Comparison of ENCODE assay signal across 1 cellular context in the genomic region with DNA sequence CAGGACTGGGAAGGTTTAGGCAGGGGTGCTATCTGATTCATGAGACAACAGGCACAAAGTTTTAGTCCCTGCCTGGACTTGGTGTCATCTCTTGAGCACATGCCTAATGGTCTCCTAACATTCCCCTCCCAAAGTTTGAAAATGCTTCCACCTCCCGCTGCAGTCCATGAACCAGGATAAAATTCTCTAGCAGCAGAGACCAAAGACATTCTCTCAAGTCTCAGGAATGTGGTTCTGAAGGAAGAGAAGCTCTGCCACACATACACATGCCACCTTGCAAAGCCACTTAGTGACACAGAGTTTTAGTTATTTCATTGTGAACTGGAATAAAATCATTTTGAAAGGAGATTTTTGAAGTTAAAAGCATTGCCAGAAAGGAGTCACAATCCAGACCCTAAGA.
TF ChIP-seq lines count a peak whose summit lies in the region.

No MANE protein-coding gene starts in this region.

TF ChIP-seq in SK-N-SH treated with all-trans-retinoic acid at 6 μM for 48 hours, 23 proteins besides CTCF, POLR2A, EP300 and RAD21 (continued from another document):
- TF ChIP-seq, protein P1, sequence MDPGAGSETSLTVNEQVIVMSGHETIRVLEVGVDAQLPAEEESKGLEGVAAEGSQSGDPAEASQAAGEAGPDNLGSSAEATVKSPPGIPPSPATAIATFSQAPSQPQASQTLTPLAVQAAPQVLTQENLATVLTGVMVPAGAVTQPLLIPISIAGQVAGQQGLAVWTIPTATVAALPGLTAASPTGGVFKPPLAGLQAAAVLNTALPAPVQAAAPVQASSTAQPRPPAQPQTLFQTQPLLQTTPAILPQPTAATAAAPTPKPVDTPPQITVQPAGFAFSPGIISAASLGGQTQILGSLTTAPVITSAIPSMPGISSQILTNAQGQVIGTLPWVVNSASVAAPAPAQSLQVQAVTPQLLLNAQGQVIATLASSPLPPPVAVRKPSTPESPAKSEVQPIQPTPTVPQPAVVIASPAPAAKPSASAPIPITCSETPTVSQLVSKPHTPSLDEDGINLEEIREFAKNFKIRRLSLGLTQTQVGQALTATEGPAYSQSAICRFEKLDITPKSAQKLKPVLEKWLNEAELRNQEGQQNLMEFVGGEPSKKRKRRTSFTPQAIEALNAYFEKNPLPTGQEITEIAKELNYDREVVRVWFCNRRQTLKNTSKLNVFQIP (CRISPR knock-in tag; IDR thresholded peaks at IDR 0.05; ENCODE audit: borderline replicate concordance, low read depth): no peak
- TF ChIP-seq TOX (CRISPR knock-in tag; IDR thresholded peaks at IDR 0.05; ENCODE audit: borderline replicate concordance) (no peak), ZNF8 (CRISPR knock-in tag; IDR thresholded peaks at IDR 0.05) (no peak), ZFP30 (CRISPR knock-in tag; IDR thresholded peaks at IDR 0.05) (no peak), RARB (CRISPR knock-in tag; IDR thresholded peaks at IDR 0.05) (no peak), ZNF565 (CRISPR knock-in tag; conservative IDR thresholded peaks at IDR 0.05; ENCODE audit: low read depth) (no peak), ARNTL (CRISPR knock-in tag; IDR thresholded peaks at IDR 0.05; ENCODE audit: borderline replicate concordance, low read depth) (no peak), OSR1 (CRISPR knock-in tag; IDR thresholded peaks at IDR 0.05) (no peak), BACH2 (CRISPR knock-in tag; IDR thresholded peaks at IDR 0.05; ENCODE audit: borderline replicate concordance) (no peak), ESRRG (CRISPR knock-in tag; IDR thresholded peaks at IDR 0.05) (no peak), PPARA (CRISPR knock-in tag; IDR thresholded peaks at IDR 0.05; ENCODE audit: borderline replicate concordance) (no peak)
- TF ChIP-seq, protein P2, sequence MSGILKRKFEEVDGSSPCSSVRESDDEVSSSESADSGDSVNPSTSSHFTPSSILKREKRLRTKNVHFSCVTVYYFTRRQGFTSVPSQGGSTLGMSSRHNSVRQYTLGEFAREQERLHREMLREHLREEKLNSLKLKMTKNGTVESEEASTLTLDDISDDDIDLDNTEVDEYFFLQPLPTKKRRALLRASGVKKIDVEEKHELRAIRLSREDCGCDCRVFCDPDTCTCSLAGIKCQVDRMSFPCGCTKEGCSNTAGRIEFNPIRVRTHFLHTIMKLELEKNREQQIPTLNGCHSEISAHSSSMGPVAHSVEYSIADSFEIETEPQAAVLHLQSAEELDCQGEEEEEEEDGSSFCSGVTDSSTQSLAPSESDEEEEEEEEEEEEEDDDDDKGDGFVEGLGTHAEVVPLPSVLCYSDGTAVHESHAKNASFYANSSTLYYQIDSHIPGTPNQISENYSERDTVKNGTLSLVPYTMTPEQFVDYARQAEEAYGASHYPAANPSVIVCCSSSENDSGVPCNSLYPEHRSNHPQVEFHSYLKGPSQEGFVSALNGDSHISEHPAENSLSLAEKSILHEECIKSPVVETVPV (CRISPR knock-in tag; IDR thresholded peaks at IDR 0.05): no peak
- TF ChIP-seq, protein P3, sequence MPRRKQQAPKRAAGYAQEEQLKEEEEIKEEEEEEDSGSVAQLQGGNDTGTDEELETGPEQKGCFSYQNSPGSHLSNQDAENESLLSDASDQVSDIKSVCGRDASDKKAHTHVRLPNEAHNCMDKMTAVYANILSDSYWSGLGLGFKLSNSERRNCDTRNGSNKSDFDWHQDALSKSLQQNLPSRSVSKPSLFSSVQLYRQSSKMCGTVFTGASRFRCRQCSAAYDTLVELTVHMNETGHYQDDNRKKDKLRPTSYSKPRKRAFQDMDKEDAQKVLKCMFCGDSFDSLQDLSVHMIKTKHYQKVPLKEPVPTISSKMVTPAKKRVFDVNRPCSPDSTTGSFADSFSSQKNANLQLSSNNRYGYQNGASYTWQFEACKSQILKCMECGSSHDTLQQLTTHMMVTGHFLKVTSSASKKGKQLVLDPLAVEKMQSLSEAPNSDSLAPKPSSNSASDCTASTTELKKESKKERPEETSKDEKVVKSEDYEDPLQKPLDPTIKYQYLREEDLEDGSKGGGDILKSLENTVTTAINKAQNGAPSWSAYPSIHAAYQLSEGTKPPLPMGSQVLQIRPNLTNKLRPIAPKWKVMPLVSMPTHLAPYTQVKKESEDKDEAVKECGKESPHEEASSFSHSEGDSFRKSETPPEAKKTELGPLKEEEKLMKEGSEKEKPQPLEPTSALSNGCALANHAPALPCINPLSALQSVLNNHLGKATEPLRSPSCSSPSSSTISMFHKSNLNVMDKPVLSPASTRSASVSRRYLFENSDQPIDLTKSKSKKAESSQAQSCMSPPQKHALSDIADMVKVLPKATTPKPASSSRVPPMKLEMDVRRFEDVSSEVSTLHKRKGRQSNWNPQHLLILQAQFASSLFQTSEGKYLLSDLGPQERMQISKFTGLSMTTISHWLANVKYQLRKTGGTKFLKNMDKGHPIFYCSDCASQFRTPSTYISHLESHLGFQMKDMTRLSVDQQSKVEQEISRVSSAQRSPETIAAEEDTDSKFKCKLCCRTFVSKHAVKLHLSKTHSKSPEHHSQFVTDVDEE (CRISPR knock-in tag; IDR thresholded peaks at IDR 0.05): no peak
